9 cellular contexts compared by ENCODE assay signal in genomic region chr17:57442401-57442823, GRCh38.
DNase-seq lines count a peak whose midpoint lies in the region; ATAC-seq and TF ChIP-seq lines count a peak whose summit lies in the region.
"Had no signal": no experiment of that assay in that cellular context is flagged by ENCODE, and none has a peak within 500 bp of the region (broad histone marks: within the 10 kb centered on the region; RNA-seq: fewer than 3 reads in every experiment).

No MANE protein-coding gene starts in this region.

- POLR2A ChIA-PET in A673 (lab: Charles Lee; ENCODE audit: low non-redundant PET) = no interaction called here

- H3K9me2 ChIP-seq in GM23248 (ENCODE audit: insufficient read depth) (no peaks in the 10 kb centered on the region), MM.1S (replicated peaks; ENCODE audit: insufficient read depth, low read length) (no peaks in the 10 kb centered on the region)

- intact Hi-C loops in A673 (cut with micrococcal nuclease; ENCODE audit: unreplicated experiment) = no loop called here

- H3K36me3 ChIP-seq in A673 (ENCODE audit: insufficient read depth, low read length, poor library complexity, severe bottlenecking) (no peaks in the 10 kb centered on the region), GM23248 (ENCODE audit: low read depth) (no peaks in the 10 kb centered on the region), adipocyte (ENCODE audit: control insufficient read depth, insufficient read depth, low read length, severe bottlenecking) (no peaks in the 10 kb centered on the region), mesodermal cell (ENCODE audit: control insufficient read depth, insufficient read depth, low read length) (peaks cover 19% of the 10 kb centered on the region), MM.1S (replicated peaks; ENCODE audit: insufficient read depth, low read length) (no peaks in the 10 kb centered on the region)

- H3K4me2 ChIP-seq in GM23248 (ENCODE audit: unreplicated experiment) = no peak overlapping the region
- no peak overlapping the region for H3K4me2 ChIP-seq in MM.1S (ENCODE audit: low read depth, low read length)

- H3K9ac ChIP-seq in GM23248 (no peak overlapping the region), adipocyte (ENCODE audit: low read length) (no peak overlapping the region), MM.1S (ENCODE audit: low read length) (no peak overlapping the region)

- no peaks in the 10 kb centered on the region for H3K27me3 ChIP-seq in A673 (replicated peaks; ENCODE audit: insufficient read depth, low read depth, low read length, poor library complexity)
- no peaks in the 10 kb centered on the region for H3K27me3 ChIP-seq in GM23248 (replicated peaks; ENCODE audit: insufficient read depth)
- H3K27me3 ChIP-seq in adipocyte (replicated peaks; ENCODE audit: control insufficient read depth, insufficient read depth, low read length) = no peaks in the 10 kb centered on the region
- no peaks in the 10 kb centered on the region for H3K27me3 ChIP-seq in MM.1S (replicated peaks; ENCODE audit: insufficient read depth, low read length)

- no peak for TF ChIP-seq CTCF in A673 (conservative IDR thresholded peaks at IDR 0.05; ENCODE audit: low read depth, low read length)
- no peak for TF ChIP-seq CTCF in MM.1S (IDR thresholded peaks at IDR 0.05; ENCODE audit: low read length)

- CTCF ChIA-PET in A673 (lab: Charles Lee) = no interaction called here

- H3K79me2 ChIP-seq in GM23248 (ENCODE audit: insufficient read depth) (no peaks in the 10 kb centered on the region), MM.1S (ENCODE audit: low read length) (peaks cover 82% of the 10 kb centered on the region)

- H3K9me3 ChIP-seq in A673 (ENCODE audit: low read depth, low read length, poor library complexity, severe bottlenecking) = no peaks in the 10 kb centered on the region
- H3K9me3 ChIP-seq in GM23248 (ENCODE audit: low read depth) = no peaks in the 10 kb centered on the region
- no peaks in the 10 kb centered on the region for H3K9me3 ChIP-seq in adipocyte (ENCODE audit: control insufficient read depth, low read length)
- H3K9me3 ChIP-seq in mesodermal cell (ENCODE audit: control insufficient read depth, low read length) = no peaks in the 10 kb centered on the region
- no peaks in the 10 kb centered on the region for H3K9me3 ChIP-seq in MM.1S (replicated peaks; ENCODE audit: insufficient read depth, low read length)

- in situ Hi-C loops in GM23248 (cut with MboI) = no loop called here

- peak overlapping the region; percentile 55 for H3K27ac ChIP-seq in A673 (ENCODE audit: low read depth, low read length, poor library complexity, severe bottlenecking)
- no peak overlapping the region for H3K27ac ChIP-seq in GM23248
- H3K27ac ChIP-seq in mesodermal cell (ENCODE audit: low read depth, low read length, severe bottlenecking) = peak overlapping the region; percentile 53
- H3K27ac ChIP-seq in MM.1S (ENCODE audit: low read length) = no peak overlapping the region

- no peak for ATAC-seq in GM21576 (IDR thresholded peaks at IDR 0.05; ENCODE audit: unreplicated experiment)

- H3K4me3 ChIP-seq in A673 (ENCODE audit: low read depth, low read length, poor library complexity, severe bottlenecking) = no peak overlapping the region
- no peak overlapping the region for H3K4me3 ChIP-seq in GM23248
- H3K4me3 ChIP-seq in adipocyte (ENCODE audit: low read length) = no peak overlapping the region
- no peak overlapping the region for H3K4me3 ChIP-seq in mesodermal cell (ENCODE audit: extremely low read depth, insufficient read depth, low read length, poor library complexity, severe bottlenecking)
- no peak overlapping the region for H3K4me3 ChIP-seq in MM.1S (ENCODE audit: low read length)

- DNase-seq in A673 (ENCODE audit: low spot score) (no peak), GM23248 (peak; percentile 7), adipocyte (ENCODE audit: low read depth) (peak; percentile 38), NCI-H2227 treated with DMSO at 0.1 percent for 48 hours (lab: John Stamatoyannopoulos, UW) (no peak), DMS 273 (lab: John Stamatoyannopoulos, UW; ENCODE audit: unreplicated experiment) (no peak), MM.1S (no peak)
- DNase-seq: H9 had no signal

- no TSS peak for BruUV-seq in A673 (replicated peaks; lab: Mats Ljungman, UMichigan)

- H4K20me1 ChIP-seq in GM23248 (ENCODE audit: insufficient read depth) (no peaks in the 10 kb centered on the region), MM.1S (ENCODE audit: insufficient read depth, low read length) (no peaks in the 10 kb centered on the region; the same call in 1 of the 2 replicates)

- H3K4me1 ChIP-seq in A673 (ENCODE audit: insufficient read depth, low read length, poor library complexity, severe bottlenecking) (peaks cover 32% of the 10 kb centered on the region), GM23248 (ENCODE audit: insufficient read depth) (peaks cover 10% of the 10 kb centered on the region), adipocyte (ENCODE audit: control insufficient read depth, insufficient read depth, low read length) (peaks cover 17% of the 10 kb centered on the region), mesodermal cell (ENCODE audit: control insufficient read depth, insufficient read depth, low read length, poor library complexity, severe bottlenecking) (peaks cover 76% of the 10 kb centered on the region), MM.1S (ENCODE audit: low read length) (no peaks in the 10 kb centered on the region)

- WGBS in GM23248 (ENCODE audit: low coverage in 1 of 2, low lambda C conversion rate in 2 of 2, missing lambda C conversion rate in 2 of 2), 2 experiments = 73 to 77% methylated on average over 9 of the region's 9 CpGs
- 93 to 94% methylated on average over 3 to 5 of the region's 9 CpGs for WGBS in mesodermal cell (ENCODE audit: insufficient coverage in 2 of 2), 2 experiments

- H2AFZ ChIP-seq in GM23248 = no peak overlapping the region
- H2AFZ ChIP-seq in MM.1S (ENCODE audit: low read length) = no peak overlapping the region

- H3F3A ChIP-seq in GM23248 (ENCODE audit: insufficient read depth) (peaks cover 6% of the 10 kb centered on the region; the same call in 1 of the 2 replicates), MM.1S (ENCODE audit: insufficient read depth, low read length) (no peaks in the 10 kb centered on the region)

Comparison
In these comparisons a context has a peak if more than half of its experiments do, and no peak if none do; other contexts are left out.
1. DNase-seq: peak in GM23248 (single experiment) and adipocyte (single experiment); none in A673 (single experiment), NCI-H2227 treated with DMSO at 0.1 percent for 48 hours (single experiment), DMS 273 (single experiment) and MM.1S (single experiment).
2. H3K27ac ChIP-seq: peak in A673 (single experiment) and mesodermal cell (single experiment); none in GM23248 (single experiment) and MM.1S (single experiment).